Comparison of ENCODE assay signal across 2 cellular contexts in the genomic region with DNA sequence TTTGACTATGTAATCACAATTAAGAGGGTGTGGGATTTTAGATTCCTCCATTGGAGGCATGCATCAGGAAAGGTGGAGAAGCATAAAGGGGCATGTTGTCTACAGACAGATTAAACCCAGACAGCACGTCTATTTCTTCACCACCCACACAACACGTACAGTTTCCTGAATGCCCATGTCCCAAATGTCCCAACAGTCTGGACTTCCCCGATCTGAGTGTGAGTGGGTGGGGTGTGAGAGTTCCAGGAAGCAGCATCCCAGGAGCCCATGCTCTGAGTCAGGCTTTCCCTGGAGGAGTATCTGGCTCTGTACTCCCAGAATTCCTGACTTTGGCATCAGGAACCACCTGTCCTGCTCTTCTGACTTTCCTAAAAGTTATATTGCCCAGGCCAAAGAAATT.
TF ChIP-seq lines count a peak whose summit lies in the region.

No MANE protein-coding gene starts in this region.

TF ChIP-seq in IMR-90, 13 proteins besides CTCF, POLR2A, EP300 and RAD21:
- TF ChIP-seq MAFK (IDR thresholded peaks at IDR 0.05; ENCODE audit: low read depth, low read length), result no peak
- no peak for TF ChIP-seq NFE2L2 (IDR thresholded peaks at IDR 0.05; ENCODE audit: low read depth, low read length)

TF ChIP-seq in endothelial cell of umbilical vein, 7 proteins besides CTCF, POLR2A, EP300 and RAD21:
- TF ChIP-seq, protein P1, sequence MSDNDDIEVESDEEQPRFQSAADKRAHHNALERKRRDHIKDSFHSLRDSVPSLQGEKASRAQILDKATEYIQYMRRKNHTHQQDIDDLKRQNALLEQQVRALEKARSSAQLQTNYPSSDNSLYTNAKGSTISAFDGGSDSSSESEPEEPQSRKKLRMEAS (IDR thresholded peaks at IDR 0.05; ENCODE audit: insufficient read depth, insufficient read length), result no peak
- TF ChIP-seq GATA2 (IDR thresholded peaks at IDR 0.05; ENCODE audit: insufficient read depth, insufficient read length, low read depth, low read length) (no peak), FOS (IDR thresholded peaks at IDR 0.05; ENCODE audit: borderline replicate concordance, insufficient read depth, low read length) (no peak), JUN (IDR thresholded peaks at IDR 0.05; ENCODE audit: borderline replicate concordance, insufficient read depth, insufficient read length, low read depth) (no peak), EZH2 (IDR thresholded peaks at IDR 0.05; ENCODE audit: borderline replicate concordance, low read depth, low read length, severe bottlenecking) (no peak), POLR2AphosphoS5 (IDR thresholded peaks at IDR 0.05; ENCODE audit: insufficient read depth, low read depth, low read length) (no peak), MYC (IDR thresholded peaks at IDR 0.05; ENCODE audit: low read depth, low read length) (no peak)
